16 cellular contexts compared by ENCODE assay signal in genomic region chr5:158100373-158100902, GRCh38.
A peak's percentile ranks its signal among the peaks of the same experiment; 100 is the strongest.
DNase-seq lines count a peak whose midpoint lies in the region; ATAC-seq, FAIRE-seq and TF ChIP-seq lines count a peak whose summit lies in the region.
"Had no signal": no experiment of that assay in that cellular context is flagged by ENCODE, and none has a peak within 500 bp of the region (broad histone marks: within the 10 kb centered on the region; RNA-seq: fewer than 3 reads in every experiment).

No MANE protein-coding gene starts in this region.

- H3K27ac ChIP-seq in OCI-LY3 (ENCODE audit: low read length), result no peak overlapping the region
- no peak overlapping the region for H3K27ac ChIP-seq in K562 (ENCODE audit: extremely low read depth, low read depth, low read length)
- H3K27ac ChIP-seq in CD4-positive, alpha-beta T cell (ENCODE audit: low read depth, low read length), result no peak overlapping the region
- H3K27ac ChIP-seq in foreskin keratinocyte, result no peak overlapping the region

- intact Hi-C loops in K562 (cut with micrococcal nuclease), result no loop called here
- intact Hi-C loops in CD4-positive, alpha-beta T cell (cut with DNase I, micrococcal nuclease), result no loop called here

- TF ChIP-seq CTCF in OCI-LY3 (IDR thresholded peaks at IDR 0.05; ENCODE audit: low read depth, low read length) (no peak), K562 (IDR thresholded peaks at IDR 0.05 in 2 of 3, conservative IDR thresholded peaks at IDR 0.05 in 1 of 3; ENCODE audit: insufficient read depth in 2 of 3, low read depth in 1 of 3, low read length in 3 of 3) (no peak), nephron progenitor cell (IDR thresholded peaks at IDR 0.05) (no peak), foreskin keratinocyte (conservative IDR thresholded peaks at IDR 0.05) (no peak), GM10266 (IDR thresholded peaks at IDR 0.05; ENCODE audit: control insufficient read depth, insufficient read depth, low read depth, missing control alignments) (no peak)
- no peak for TF ChIP-seq CTCF in CD4-positive, alpha-beta T cell (IDR thresholded peaks at IDR 0.05)

- TF ChIP-seq POLR2A in K562 (conservative IDR thresholded peaks at IDR 0.05), result no peak

- H3K27me3 ChIP-seq in OCI-LY3 (ENCODE audit: low read depth, low read length), result no peaks in the 10 kb centered on the region
- H3K27me3 ChIP-seq in K562 (ENCODE audit: control insufficient read depth in 2 of 2, insufficient read depth in 2 of 2, low read length in 2 of 2), result no peaks in the 10 kb centered on the region
- no peaks in the 10 kb centered on the region for H3K27me3 ChIP-seq in CD4-positive, alpha-beta T cell (ENCODE audit: control insufficient read depth, insufficient read depth, low read length)
- H3K27me3 ChIP-seq in foreskin keratinocyte, result peaks cover 4% of the 10 kb centered on the region

- H3K4me1 ChIP-seq in OCI-LY3 (ENCODE audit: low read length) (peaks cover 14% of the 10 kb centered on the region), K562 (replicated peaks in 1 of 2; ENCODE audit: control insufficient read depth in 2 of 2, insufficient read depth in 2 of 2, low read length in 2 of 2) (no peaks in the 10 kb centered on the region), foreskin keratinocyte (no peaks in the 10 kb centered on the region)

- H3K36me3 ChIP-seq in OCI-LY3 (replicated peaks; ENCODE audit: low read depth, low read length) (no peaks in the 10 kb centered on the region), K562 (ENCODE audit: control insufficient read depth, insufficient read depth, low read length) (no peaks in the 10 kb centered on the region)

- H3K27ac Mint-ChIP-seq in nephron progenitor cell, result peak overlapping the region; percentile 31
- no peak overlapping the region for H3K27ac Mint-ChIP-seq in CD4-positive, alpha-beta T cell
- H3K27ac Mint-ChIP-seq: CD14-positive monocyte, GM23338 had no signal

- DNase-seq in Daoy (ENCODE audit: low read depth) (peak; percentile 46), K562 (ENCODE audit: extremely low read depth in 1 of 4, low spot score in 3 of 4) (no peak), nephron progenitor cell (no peak), foreskin keratinocyte (no peak), GM10266 (ENCODE audit: extremely low spot score) (no peak)
- no peak for DNase-seq in CD4-positive, alpha-beta T cell
- DNase-seq: Calu3, DMS53, NCI-H1092, NCI-H2081, NCI-H510A treated with DMSO at 0.1 percent for 48 hours, RPMI8226 had no signal

- H3K9ac ChIP-seq in OCI-LY3 (ENCODE audit: low read length), result no peak overlapping the region
- H3K9ac ChIP-seq in K562 (ENCODE audit: insufficient read depth in 1 of 2, low read depth in 2 of 2, low read length in 2 of 2), result no peak overlapping the region

- WGBS in K562 (ENCODE audit: insufficient coverage, low coverage, missing lambda C conversion rate), result 3% methylated on average over 2 of the region's 2 CpGs

- no peaks in the 10 kb centered on the region for H3K9me1 ChIP-seq in K562 (ENCODE audit: control insufficient read depth, insufficient read depth, low read length)

- no peak for TF ChIP-seq RAD21 in K562 (CRISPR knock-in tag; conservative IDR thresholded peaks at IDR 0.05 in 1 of 2, IDR thresholded peaks at IDR 0.05 in 1 of 2)

- ATAC-seq in K562 (no peak), foreskin keratinocyte (no peak)
- no peak for ATAC-seq in CD4-positive, alpha-beta T cell (ENCODE audit: poor library complexity)
- ATAC-seq: GM23338, HCT116 had no signal

- H3K4me1 Mint-ChIP-seq in nephron progenitor cell, result peaks cover 13% of the 10 kb centered on the region
- H3K4me1 Mint-ChIP-seq in CD4-positive, alpha-beta T cell (ENCODE audit: low read depth), result no peaks in the 10 kb centered on the region
- H3K4me1 Mint-ChIP-seq: CD14-positive monocyte had no signal

- H3K79me2 ChIP-seq in OCI-LY3 (ENCODE audit: low read length) (no peaks in the 10 kb centered on the region), K562 (ENCODE audit: control insufficient read depth, insufficient read depth, low read length) (no peaks in the 10 kb centered on the region)

- H3K27me3 Mint-ChIP-seq in nephron progenitor cell (ENCODE audit: low read depth, poor library complexity), result no peaks in the 10 kb centered on the region
- H3K27me3 Mint-ChIP-seq in CD4-positive, alpha-beta T cell, result peaks cover under 1% of the 10 kb centered on the region

- peaks cover 11% of the 10 kb centered on the region for H3K9me3 Mint-ChIP-seq in nephron progenitor cell
- no peaks in the 10 kb centered on the region for H3K9me3 Mint-ChIP-seq in CD4-positive, alpha-beta T cell

- in situ Hi-C loops in K562 (cut with MboI), result no loop called here

- H3K4me2 ChIP-seq in OCI-LY3 (ENCODE audit: low read length), result no peak overlapping the region
- no peak overlapping the region for H3K4me2 ChIP-seq in K562 (ENCODE audit: insufficient read depth, low read length)
- H3K4me2 ChIP-seq: GM23338 had no signal

- CTCF ChIA-PET in K562 (lab: Yijun Ruan, JAX; ENCODE audit: low intra/inter-chr PET ratio), result no interaction called here
- CTCF ChIA-PET in CD4-positive, alpha-beta T cell (lab: Charles Lee), result no interaction called here

- H2AFZ ChIP-seq in OCI-LY3 (ENCODE audit: low read depth, low read length) (peak overlapping the region; percentile 83), K562 (ENCODE audit: low read depth, low read length) (no peak overlapping the region)
- H2AFZ ChIP-seq: GM23338 had no signal

- POLR2A ChIA-PET in K562 (lab: Yijun Ruan, JAX), result no interaction called here
- POLR2A ChIA-PET in CD4-positive, alpha-beta T cell (lab: Charles Lee), result no interaction called here

- H3K4me3 Mint-ChIP-seq in nephron progenitor cell, result no peak overlapping the region
- no peak overlapping the region for H3K4me3 Mint-ChIP-seq in CD4-positive, alpha-beta T cell
- H3K4me3 Mint-ChIP-seq: CD14-positive monocyte, GM23338 had no signal

- no peak for TF ChIP-seq EP300 in K562 (IDR thresholded peaks at IDR 0.05; ENCODE audit: low read length)

- FAIRE-seq in K562 (lab: Jason Lieb, UNC), result no peak

- no peaks in the 10 kb centered on the region for H4K20me1 ChIP-seq in OCI-LY3 (ENCODE audit: insufficient read depth, low read length)
- no peaks in the 10 kb centered on the region; the same call in 1 of the 2 replicates for H4K20me1 ChIP-seq in K562 (replicated peaks; ENCODE audit: control insufficient read depth, insufficient read depth, low read length)

- H3K4me3 ChIP-seq in OCI-LY3 (ENCODE audit: low read length) (no peak overlapping the region), K562 (no peak overlapping the region)
- H3K4me3 ChIP-seq: GM23338 had no signal

- BruUV-seq in K562 (replicated peaks; lab: Mats Ljungman, UMichigan), result no TSS peak

- no peaks in the 10 kb centered on the region for H3K36me3 Mint-ChIP-seq in nephron progenitor cell (ENCODE audit: low read depth)
- H3K36me3 Mint-ChIP-seq in CD4-positive, alpha-beta T cell (ENCODE audit: low read depth), result no peaks in the 10 kb centered on the region
- H3K36me3 Mint-ChIP-seq: CD14-positive monocyte had no signal

- H3K9me3 ChIP-seq in OCI-LY3 (ENCODE audit: insufficient read depth, low read length) (no peaks in the 10 kb centered on the region), K562 (replicated peaks; ENCODE audit: control insufficient read depth, insufficient read depth, low read depth, low read length) (no peaks in the 10 kb centered on the region)
- no peaks in the 10 kb centered on the region for H3K9me3 ChIP-seq in CD4-positive, alpha-beta T cell (ENCODE audit: control insufficient read depth, low read length)

TF ChIP-seq in K562, 482 proteins besides CTCF, POLR2A, EP300 and RAD21:
- TF ChIP-seq ZNF431 (CRISPR knock-in tag; IDR thresholded peaks at IDR 0.05) (no peak), ZNF239 (CRISPR knock-in tag; IDR thresholded peaks at IDR 0.05) (peak; percentile 19; the same call in 1 of the 2 replicates)
